ENCODE assay signal across 1 cellular context in the genomic region with DNA sequence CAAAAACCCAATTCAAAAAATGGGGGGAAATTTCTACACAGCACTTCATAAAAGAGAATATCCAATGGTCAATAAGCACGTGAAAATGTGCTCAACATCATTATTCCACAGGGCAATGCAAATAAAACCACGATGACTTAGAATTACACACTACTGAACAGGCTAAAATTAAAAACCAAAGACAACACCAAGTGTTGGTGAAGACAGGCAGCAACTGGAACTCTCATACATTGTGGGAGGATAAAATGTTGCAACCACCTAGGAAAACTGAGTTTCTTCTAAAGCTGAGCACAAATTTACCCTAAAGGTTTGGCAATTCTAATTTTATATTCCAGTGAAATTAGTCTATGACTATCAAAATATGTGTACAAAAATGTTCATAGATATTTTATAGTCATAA.
TF ChIP-seq lines count a peak whose summit lies in the region.

No MANE protein-coding gene starts in this region.

TF ChIP-seq in WTC11, 78 proteins besides CTCF, POLR2A, EP300 and RAD21 (continued from another document):
- TF ChIP-seq ESRRA (CRISPR knock-in tag; IDR thresholded peaks at IDR 0.05; ENCODE audit: borderline replicate concordance): no peak
- TF ChIP-seq, protein P1, sequence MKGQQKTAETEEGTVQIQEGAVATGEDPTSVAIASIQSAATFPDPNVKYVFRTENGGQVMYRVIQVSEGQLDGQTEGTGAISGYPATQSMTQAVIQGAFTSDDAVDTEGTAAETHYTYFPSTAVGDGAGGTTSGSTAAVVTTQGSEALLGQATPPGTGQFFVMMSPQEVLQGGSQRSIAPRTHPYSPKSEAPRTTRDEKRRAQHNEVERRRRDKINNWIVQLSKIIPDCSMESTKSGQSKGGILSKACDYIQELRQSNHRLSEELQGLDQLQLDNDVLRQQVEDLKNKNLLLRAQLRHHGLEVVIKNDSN (CRISPR knock-in tag; IDR thresholded peaks at IDR 0.05): no peak
- no peak for TF ChIP-seq FOXJ3 (CRISPR knock-in tag; IDR thresholded peaks at IDR 0.05; ENCODE audit: borderline replicate concordance)
- TF ChIP-seq ATF3 (CRISPR knock-in tag; conservative IDR thresholded peaks at IDR 0.05): no peak
- no peak for TF ChIP-seq MAX (CRISPR knock-in tag; IDR thresholded peaks at IDR 0.05)
- no peak for TF ChIP-seq HMGXB4 (CRISPR knock-in tag; IDR thresholded peaks at IDR 0.05)
- TF ChIP-seq, protein P2, sequence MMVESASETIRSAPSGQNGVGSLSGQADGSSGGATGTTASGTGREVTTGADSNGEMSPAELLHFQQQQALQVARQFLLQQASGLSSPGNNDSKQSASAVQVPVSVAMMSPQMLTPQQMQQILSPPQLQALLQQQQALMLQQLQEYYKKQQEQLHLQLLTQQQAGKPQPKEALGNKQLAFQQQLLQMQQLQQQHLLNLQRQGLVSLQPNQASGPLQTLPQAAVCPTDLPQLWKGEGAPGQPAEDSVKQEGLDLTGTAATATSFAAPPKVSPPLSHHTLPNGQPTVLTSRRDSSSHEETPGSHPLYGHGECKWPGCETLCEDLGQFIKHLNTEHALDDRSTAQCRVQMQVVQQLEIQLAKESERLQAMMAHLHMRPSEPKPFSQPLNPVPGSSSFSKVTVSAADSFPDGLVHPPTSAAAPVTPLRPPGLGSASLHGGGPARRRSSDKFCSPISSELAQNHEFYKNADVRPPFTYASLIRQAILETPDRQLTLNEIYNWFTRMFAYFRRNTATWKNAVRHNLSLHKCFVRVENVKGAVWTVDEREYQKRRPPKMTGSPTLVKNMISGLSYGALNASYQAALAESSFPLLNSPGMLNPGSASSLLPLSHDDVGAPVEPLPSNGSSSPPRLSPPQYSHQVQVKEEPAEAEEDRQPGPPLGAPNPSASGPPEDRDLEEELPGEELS (CRISPR knock-in tag; IDR thresholded peaks at IDR 0.05): no peak
- TF ChIP-seq ETV6 (CRISPR knock-in tag; IDR thresholded peaks at IDR 0.05): no peak
- TF ChIP-seq ELF4 (CRISPR knock-in tag; IDR thresholded peaks at IDR 0.05; ENCODE audit: low read depth): no peak
- TF ChIP-seq, protein P3, sequence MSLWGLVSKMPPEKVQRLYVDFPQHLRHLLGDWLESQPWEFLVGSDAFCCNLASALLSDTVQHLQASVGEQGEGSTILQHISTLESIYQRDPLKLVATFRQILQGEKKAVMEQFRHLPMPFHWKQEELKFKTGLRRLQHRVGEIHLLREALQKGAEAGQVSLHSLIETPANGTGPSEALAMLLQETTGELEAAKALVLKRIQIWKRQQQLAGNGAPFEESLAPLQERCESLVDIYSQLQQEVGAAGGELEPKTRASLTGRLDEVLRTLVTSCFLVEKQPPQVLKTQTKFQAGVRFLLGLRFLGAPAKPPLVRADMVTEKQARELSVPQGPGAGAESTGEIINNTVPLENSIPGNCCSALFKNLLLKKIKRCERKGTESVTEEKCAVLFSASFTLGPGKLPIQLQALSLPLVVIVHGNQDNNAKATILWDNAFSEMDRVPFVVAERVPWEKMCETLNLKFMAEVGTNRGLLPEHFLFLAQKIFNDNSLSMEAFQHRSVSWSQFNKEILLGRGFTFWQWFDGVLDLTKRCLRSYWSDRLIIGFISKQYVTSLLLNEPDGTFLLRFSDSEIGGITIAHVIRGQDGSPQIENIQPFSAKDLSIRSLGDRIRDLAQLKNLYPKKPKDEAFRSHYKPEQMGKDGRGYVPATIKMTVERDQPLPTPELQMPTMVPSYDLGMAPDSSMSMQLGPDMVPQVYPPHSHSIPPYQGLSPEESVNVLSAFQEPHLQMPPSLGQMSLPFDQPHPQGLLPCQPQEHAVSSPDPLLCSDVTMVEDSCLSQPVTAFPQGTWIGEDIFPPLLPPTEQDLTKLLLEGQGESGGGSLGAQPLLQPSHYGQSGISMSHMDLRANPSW (CRISPR knock-in tag; conservative IDR thresholded peaks at IDR 0.05; ENCODE audit: low read depth): no peak
- TF ChIP-seq MYBL2 (CRISPR knock-in tag; IDR thresholded peaks at IDR 0.05): no peak
- TF ChIP-seq, protein P4, sequence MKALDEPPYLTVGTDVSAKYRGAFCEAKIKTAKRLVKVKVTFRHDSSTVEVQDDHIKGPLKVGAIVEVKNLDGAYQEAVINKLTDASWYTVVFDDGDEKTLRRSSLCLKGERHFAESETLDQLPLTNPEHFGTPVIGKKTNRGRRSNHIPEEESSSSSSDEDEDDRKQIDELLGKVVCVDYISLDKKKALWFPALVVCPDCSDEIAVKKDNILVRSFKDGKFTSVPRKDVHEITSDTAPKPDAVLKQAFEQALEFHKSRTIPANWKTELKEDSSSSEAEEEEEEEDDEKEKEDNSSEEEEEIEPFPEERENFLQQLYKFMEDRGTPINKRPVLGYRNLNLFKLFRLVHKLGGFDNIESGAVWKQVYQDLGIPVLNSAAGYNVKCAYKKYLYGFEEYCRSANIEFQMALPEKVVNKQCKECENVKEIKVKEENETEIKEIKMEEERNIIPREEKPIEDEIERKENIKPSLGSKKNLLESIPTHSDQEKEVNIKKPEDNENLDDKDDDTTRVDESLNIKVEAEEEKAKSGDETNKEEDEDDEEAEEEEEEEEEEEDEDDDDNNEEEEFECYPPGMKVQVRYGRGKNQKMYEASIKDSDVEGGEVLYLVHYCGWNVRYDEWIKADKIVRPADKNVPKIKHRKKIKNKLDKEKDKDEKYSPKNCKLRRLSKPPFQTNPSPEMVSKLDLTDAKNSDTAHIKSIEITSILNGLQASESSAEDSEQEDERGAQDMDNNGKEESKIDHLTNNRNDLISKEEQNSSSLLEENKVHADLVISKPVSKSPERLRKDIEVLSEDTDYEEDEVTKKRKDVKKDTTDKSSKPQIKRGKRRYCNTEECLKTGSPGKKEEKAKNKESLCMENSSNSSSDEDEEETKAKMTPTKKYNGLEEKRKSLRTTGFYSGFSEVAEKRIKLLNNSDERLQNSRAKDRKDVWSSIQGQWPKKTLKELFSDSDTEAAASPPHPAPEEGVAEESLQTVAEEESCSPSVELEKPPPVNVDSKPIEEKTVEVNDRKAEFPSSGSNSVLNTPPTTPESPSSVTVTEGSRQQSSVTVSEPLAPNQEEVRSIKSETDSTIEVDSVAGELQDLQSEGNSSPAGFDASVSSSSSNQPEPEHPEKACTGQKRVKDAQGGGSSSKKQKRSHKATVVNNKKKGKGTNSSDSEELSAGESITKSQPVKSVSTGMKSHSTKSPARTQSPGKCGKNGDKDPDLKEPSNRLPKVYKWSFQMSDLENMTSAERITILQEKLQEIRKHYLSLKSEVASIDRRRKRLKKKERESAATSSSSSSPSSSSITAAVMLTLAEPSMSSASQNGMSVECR (CRISPR knock-in tag; IDR thresholded peaks at IDR 0.05; ENCODE audit: borderline replicate concordance): no peak
- TF ChIP-seq PRRX2 (CRISPR knock-in tag; IDR thresholded peaks at IDR 0.05): no peak
- no peak for TF ChIP-seq SMAD4 (CRISPR knock-in tag; IDR thresholded peaks at IDR 0.05)
- TF ChIP-seq, protein P5, sequence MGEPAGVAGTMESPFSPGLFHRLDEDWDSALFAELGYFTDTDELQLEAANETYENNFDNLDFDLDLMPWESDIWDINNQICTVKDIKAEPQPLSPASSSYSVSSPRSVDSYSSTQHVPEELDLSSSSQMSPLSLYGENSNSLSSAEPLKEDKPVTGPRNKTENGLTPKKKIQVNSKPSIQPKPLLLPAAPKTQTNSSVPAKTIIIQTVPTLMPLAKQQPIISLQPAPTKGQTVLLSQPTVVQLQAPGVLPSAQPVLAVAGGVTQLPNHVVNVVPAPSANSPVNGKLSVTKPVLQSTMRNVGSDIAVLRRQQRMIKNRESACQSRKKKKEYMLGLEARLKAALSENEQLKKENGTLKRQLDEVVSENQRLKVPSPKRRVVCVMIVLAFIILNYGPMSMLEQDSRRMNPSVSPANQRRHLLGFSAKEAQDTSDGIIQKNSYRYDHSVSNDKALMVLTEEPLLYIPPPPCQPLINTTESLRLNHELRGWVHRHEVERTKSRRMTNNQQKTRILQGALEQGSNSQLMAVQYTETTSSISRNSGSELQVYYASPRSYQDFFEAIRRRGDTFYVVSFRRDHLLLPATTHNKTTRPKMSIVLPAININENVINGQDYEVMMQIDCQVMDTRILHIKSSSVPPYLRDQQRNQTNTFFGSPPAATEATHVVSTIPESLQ (CRISPR knock-in tag; IDR thresholded peaks at IDR 0.05): no peak
